ENCODE assay signal across 6 cellular contexts in the genomic region with DNA sequence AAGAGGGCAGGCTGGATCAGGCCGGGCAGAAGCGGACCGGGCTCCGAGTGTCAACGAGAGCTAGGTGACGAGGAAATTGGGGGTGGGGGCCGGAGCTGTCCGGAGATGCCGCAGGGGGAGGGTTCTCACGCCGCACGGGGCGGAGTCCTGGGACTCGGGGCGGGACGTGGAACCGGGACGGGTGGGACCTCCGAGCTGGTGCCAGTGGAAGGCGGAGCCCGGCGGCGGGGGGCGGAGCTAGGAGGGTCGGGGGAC. TPM values are rescaled to one million over a fixed set of nuclear protein-coding genes. Genes with fewer than 3 reads are reported as not detected.
DNase-seq lines count a peak whose midpoint lies in the region; TF ChIP-seq lines count a peak whose summit lies in the region.

No MANE protein-coding gene starts in this region.

- H3K27me3 Mint-ChIP-seq in activated T-cell treated with anti-CD3 and anti-CD28 coated beads, Interleukin-2, amount 50 U/mL, for 24 hours = no peaks in the 10 kb centered on the region

- peak overlapping the region; percentile 98 for H3K27ac Mint-ChIP-seq in activated T-cell treated with anti-CD3 and anti-CD28 coated beads, Interleukin-2, amount 50 U/mL, for 24 hours

- WGBS in prostate gland = 3% methylated on average over 15 of the region's 25 CpGs

- H3K4me3 ChIP-seq in coronary artery (peak overlapping the region; percentile 96), prostate gland (peak overlapping the region; percentile 71 to 91)

- TF ChIP-seq CTCF in coronary artery (IDR thresholded peaks at IDR 0.05) (no peak), prostate gland (IDR thresholded peaks at IDR 0.05) (no peak)

- intact Hi-C loops in prostate gland (cut with DNase I) = no loop called here

- H3K27me3 ChIP-seq in prostate gland (replicated peaks; ENCODE audit: insufficient read depth) = no peaks in the 10 kb centered on the region

- no peaks in the 10 kb centered on the region for H3K9me3 ChIP-seq in prostate gland

- H3K27ac ChIP-seq in coronary artery (peak overlapping the region; percentile 100), prostate gland (peak overlapping the region; percentile 95 to 96)

- DNase-seq in activated T-cell treated with anti-CD3 and anti-CD28 coated beads, Interleukin-2, amount 50 U/mL, for 24 hours = no peak
- DNase-seq in activated T-cell treated with anti-CD3 and anti-CD28 coated beads, Interleukin-2, amount 50 U/mL, for 48 hours = no peak
- DNase-seq in coronary artery (ENCODE audit: low spot score) (peak; percentile 100), prostate gland (ENCODE audit: low spot score) (no peak), NCI-H187 treated with DMSO at 0.1 percent for 48 hours (lab: John Stamatoyannopoulos, UW) (no peak), HK-2 (ENCODE audit: unreplicated experiment) (no peak)

- TF ChIP-seq POLR2A in prostate gland (IDR thresholded peaks at IDR 0.05) = no peak

- no peaks in the 10 kb centered on the region for H3K9me3 Mint-ChIP-seq in activated T-cell treated with anti-CD3 and anti-CD28 coated beads, Interleukin-2, amount 50 U/mL, for 24 hours

- no peaks in the 10 kb centered on the region for H3K36me3 ChIP-seq in prostate gland

- H3K4me1 ChIP-seq in prostate gland (replicated peaks) = peaks cover 29% of the 10 kb centered on the region

- H3K4me1 Mint-ChIP-seq in activated T-cell treated with anti-CD3 and anti-CD28 coated beads, Interleukin-2, amount 50 U/mL, for 24 hours (ENCODE audit: low read depth) = peaks cover 47% of the 10 kb centered on the region

- H3K36me3 Mint-ChIP-seq in activated T-cell treated with anti-CD3 and anti-CD28 coated beads, Interleukin-2, amount 50 U/mL, for 24 hours (ENCODE audit: low read depth) = peaks cover 80% of the 10 kb centered on the region

- peak overlapping the region; percentile 91 for H3K4me3 Mint-ChIP-seq in activated T-cell treated with anti-CD3 and anti-CD28 coated beads, Interleukin-2, amount 50 U/mL, for 24 hours

RNA-seq across cellular contexts. Expression of a gene that starts 0.2 kb away (rescaled TPM):
- 100 to 1,000 TPM; 138 to 164 TPM for total RNA-seq in prostate gland

RNA-seq across cellular contexts. Expression of a gene that starts 5.6 kb away (rescaled TPM):
- 10 to 100 TPM; 60.5 to 69.3 TPM for total RNA-seq in prostate gland

RNA-seq across cellular contexts. Expression of a gene that starts 6.7 kb away (rescaled TPM):
- 10 to 100 TPM; 50.9 to 91.2 TPM for total RNA-seq in prostate gland

RNA-seq across cellular contexts. Expression of a gene that starts 10.2 kb away (rescaled TPM):
- total RNA-seq in prostate gland = 10 to 100 TPM; 26.3 to 43.1 TPM

RNA-seq across cellular contexts. Expression of a gene that starts 10.8 kb away (rescaled TPM):
- total RNA-seq in prostate gland = 10 to 100 TPM; 55.8 to 63.8 TPM
